ENCODE assay signal across 23 cellular contexts in genomic region chr15:42688301-42688700, GRCh38.
"Had no signal": no experiment of that assay in that cellular context is flagged by ENCODE, and none has a peak within 500 bp of the region (broad histone marks: within the 10 kb centered on the region; RNA-seq: fewer than 3 reads in every experiment).

No MANE protein-coding gene starts in this region.

- H3K9ac ChIP-seq: neural progenitor cell, parathyroid adenoma had no signal

- H3K27ac ChIP-seq: colonic mucosa, esophagus squamous epithelium, hepatocyte, left lung, neural progenitor cell, parathyroid adenoma, right lobe of liver, suprapubic skin, transverse colon, upper lobe of right lung, uterus had no signal

- H3K4me1 ChIP-seq: colonic mucosa, left lung, neural progenitor cell, parathyroid adenoma, right lobe of liver, suprapubic skin, transverse colon, upper lobe of right lung, uterus had no signal

- ATAC-seq: effector memory CD8-positive, alpha-beta T cell; left cardiac atrium; left lung; naive thymus-derived CD4-positive, alpha-beta T cell; right lobe of liver; stimulated activated naive B cell treated with anti-CD40 and anti-IgM and Interleukin-4, amounts not matched to agents 10 μg/mL and 1 μg/mL and 100 μg/mL, for 72 hours; upper lobe of right lung had no signal

- H3K9me3 ChIP-seq: colonic mucosa, esophagus squamous epithelium, left lung, right lobe of liver, suprapubic skin, transverse colon, upper lobe of right lung, uterus had no signal

- DNase-seq: colonic mucosa; effector memory CD8-positive, alpha-beta T cell; esophagus squamous epithelium; head of caudate nucleus; left cardiac atrium; left lung; mesendoderm; midbrain; naive thymus-derived CD4-positive, alpha-beta T cell; right lobe of liver; small intestine; stimulated activated CD4-positive, alpha-beta T cell treated with anti-CD3 and anti-CD28 coated beads, Interleukin-15, amount 100 ng/mL, for 24 hours; stimulated activated CD4-positive, alpha-beta T cell treated with anti-CD3 and anti-CD28 coated beads, Interleukin-2, amount 100 ng/mL, for 48 hours; stimulated activated naive B cell treated with anti-CD40 and anti-IgM and Interleukin-4, amounts not matched to agents 10 μg/mL and 1 μg/mL and 100 μg/mL, for 72 hours; transverse colon; upper lobe of right lung; uterus had no signal

- H2AFZ ChIP-seq: hepatocyte, neural progenitor cell, parathyroid adenoma had no signal

- FAIRE-seq: endometrium, frontal cortex, small intestine had no signal

- H3K79me2 ChIP-seq: hepatocyte, parathyroid adenoma had no signal

- H3K4me2 ChIP-seq: hepatocyte, neural progenitor cell had no signal

- H3K4me3 ChIP-seq: colonic mucosa, esophagus squamous epithelium, hepatocyte, left lung, neural progenitor cell, right lobe of liver, suprapubic skin, transverse colon, upper lobe of right lung, uterus had no signal

- H3K27me3 ChIP-seq: colonic mucosa, esophagus squamous epithelium, hepatocyte, left lung, neural progenitor cell, right lobe of liver, suprapubic skin, transverse colon, upper lobe of right lung, uterus had no signal

- H3K36me3 ChIP-seq: colonic mucosa, neural progenitor cell, uterus had no signal
